In genomic region chr4:101119141-101119540, GRCh38 we compare ENCODE assay signal across 27 cellular contexts.
"Had no signal": no experiment of that assay in that cellular context is flagged by ENCODE, and none has a peak within 500 bp of the region (broad histone marks: within the 10 kb centered on the region; RNA-seq: fewer than 3 reads in every experiment).

No MANE protein-coding gene starts in this region.

- FAIRE-seq: pancreas had no signal

- H3K36me3 Mint-ChIP-seq: immature natural killer cell; natural killer cell treated with Interleukin-12 subunit alpha and Interleukin-12 subunit beta and Interleukin-15 and Interleukin-18, amount 100 ng/mL, for 72 hours had no signal

- H3K4me3 Mint-ChIP-seq: endodermal cell; immature natural killer cell; memory B cell; naive B cell; natural killer cell treated with Interleukin-12 subunit alpha and Interleukin-12 subunit beta and Interleukin-15 and Interleukin-18, amount 100 ng/mL, for 72 hours; neural crest cell; stimulated activated naive B cell treated with anti-CD40 and anti-IgM and Interleukin-4, amounts not matched to agents 10 μg/mL and 1 μg/mL and 100 μg/mL, for 72 hours; stimulated activated naive CD8-positive, alpha-beta T cell treated with anti-CD3 and anti-CD28 coated beads, Interleukin-15, Interleukin-2, amounts not matched to agents 100 ng/mL and 50 ng/mL, for 24 hours had no signal

- H3K27me3 Mint-ChIP-seq: memory B cell; naive B cell; natural killer cell treated with Interleukin-12 subunit alpha and Interleukin-12 subunit beta and Interleukin-15 and Interleukin-18, amount 100 ng/mL, for 72 hours; progenitor cell of endocrine pancreas; stimulated activated naive B cell treated with anti-CD40 and anti-IgM and Interleukin-4, amounts not matched to agents 10 μg/mL and 1 μg/mL and 100 μg/mL, for 72 hours; stimulated activated naive CD8-positive, alpha-beta T cell treated with anti-CD3 and anti-CD28 coated beads, Interleukin-15, Interleukin-2, amounts not matched to agents 100 ng/mL and 50 ng/mL, for 24 hours had no signal

- H3K9me3 ChIP-seq: esophagus muscularis mucosa, mucosa of descending colon, neutrophil, pancreas, right atrium auricular region, sigmoid colon, spleen, transverse colon, upper lobe of right lung, uterus had no signal

- H3K4me3 ChIP-seq: esophagus muscularis mucosa, lung, mucosa of descending colon, pancreas, right atrium auricular region, sigmoid colon, spleen, transverse colon, upper lobe of right lung, uterus had no signal

- H3K36me3 ChIP-seq: esophagus muscularis mucosa, neutrophil, pancreas, right atrium auricular region, sigmoid colon, spleen, transverse colon, upper lobe of right lung, uterus had no signal

- H3K27me3 ChIP-seq: esophagus muscularis mucosa, foreskin keratinocyte, neutrophil, pancreas, right atrium auricular region, sigmoid colon, spleen, transverse colon, upper lobe of right lung, uterus had no signal

- H3K27ac ChIP-seq: esophagus muscularis mucosa, foreskin keratinocyte, neutrophil, pancreas, right atrium auricular region, sigmoid colon, spleen, transverse colon, upper lobe of right lung, uterus had no signal

- H3K9me3 Mint-ChIP-seq: endodermal cell; immature natural killer cell; memory B cell; naive B cell; natural killer cell treated with Interleukin-12 subunit alpha and Interleukin-12 subunit beta and Interleukin-15 and Interleukin-18, amount 100 ng/mL, for 72 hours; stimulated activated naive CD8-positive, alpha-beta T cell treated with anti-CD3 and anti-CD28 coated beads, Interleukin-15, Interleukin-2, amounts not matched to agents 100 ng/mL and 50 ng/mL, for 24 hours had no signal

- H3K4me1 ChIP-seq: pancreas, right atrium auricular region, spleen, upper lobe of right lung, uterus had no signal

- H3K27ac Mint-ChIP-seq: endodermal cell; immature natural killer cell; memory B cell; naive B cell; natural killer cell treated with Interleukin-12 subunit alpha and Interleukin-12 subunit beta and Interleukin-15 and Interleukin-18, amount 100 ng/mL, for 72 hours; progenitor cell of endocrine pancreas; stimulated activated naive B cell treated with anti-CD40 and anti-IgM and Interleukin-4, amounts not matched to agents 10 μg/mL and 1 μg/mL and 100 μg/mL, for 72 hours; stimulated activated naive CD8-positive, alpha-beta T cell treated with anti-CD3 and anti-CD28 coated beads, Interleukin-15, Interleukin-2, amounts not matched to agents 100 ng/mL and 50 ng/mL, for 24 hours had no signal

- DNase-seq: cerebellar nuclear complex; cortex of kidney; effector CD8-positive, alpha-beta T cell; endodermal cell; foreskin keratinocyte; immature natural killer cell; islet precursor cell; kidney glomerular epithelial cell; left colon; mucosa of descending colon; naive B cell; pancreas; sigmoid colon; spleen; stimulated activated naive B cell treated with anti-CD40 and anti-IgM and Interleukin-4, amounts not matched to agents 10 μg/mL and 1 μg/mL and 100 μg/mL, for 72 hours; transverse colon; upper lobe of right lung; uterus had no signal

- ATAC-seq: foreskin keratinocyte; left colon; mucosa of descending colon; natural killer cell treated with Interleukin-12 subunit alpha and Interleukin-12 subunit beta and Interleukin-15 and Interleukin-18, amount 100 ng/mL, for 72 hours; pancreas; stimulated activated naive B cell treated with anti-CD40 and anti-IgM and Interleukin-4, amounts not matched to agents 10 μg/mL and 1 μg/mL and 100 μg/mL, for 72 hours; upper lobe of right lung had no signal
